In the genomic region with DNA sequence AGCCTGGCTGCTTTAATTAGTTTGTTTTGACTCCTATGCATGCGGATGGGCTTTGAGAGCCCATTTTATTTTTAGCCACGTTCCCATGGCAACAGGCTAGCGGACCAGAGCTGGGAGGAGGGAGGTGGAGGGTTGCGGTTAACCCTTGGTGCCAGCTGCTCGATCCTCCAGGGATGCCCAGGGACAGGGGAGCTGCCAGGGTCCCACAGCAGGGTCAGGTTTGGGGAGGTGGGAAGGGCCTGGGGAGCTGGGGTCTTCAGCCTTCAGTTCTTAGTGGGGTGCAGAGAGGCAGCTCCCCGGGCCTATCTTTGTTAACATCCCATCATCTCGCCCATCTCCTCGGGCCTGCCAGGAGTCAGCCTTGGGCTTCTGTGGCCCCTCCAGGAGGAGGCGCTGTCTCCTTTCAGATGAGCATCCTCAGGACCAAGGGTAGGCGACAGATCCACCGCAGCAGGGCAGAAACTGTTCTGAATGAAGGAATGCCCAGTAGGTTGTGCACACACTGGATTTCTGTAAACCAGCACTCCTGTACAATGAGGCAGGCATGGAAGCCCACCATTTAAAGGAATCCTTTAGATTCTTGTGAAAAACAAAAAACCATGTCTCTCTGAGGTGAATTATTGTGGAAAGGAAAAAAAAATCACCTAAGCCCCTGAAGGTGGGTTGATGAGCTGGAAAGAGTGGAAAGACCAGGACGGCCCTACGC, we compare ENCODE assay signal across 8 cellular contexts.
DNase-seq lines count a peak whose midpoint lies in the region; ATAC-seq and TF ChIP-seq lines count a peak whose summit lies in the region.

No MANE protein-coding gene starts in this region.

- TF ChIP-seq POLR2A in breast epithelium (IDR thresholded peaks at IDR 0.05): no peak

- ATAC-seq in HG02943 (IDR thresholded peaks at IDR 0.05; ENCODE audit: low read depth, unreplicated experiment) (peak; percentile 59), HG03521 (IDR thresholded peaks at IDR 0.05; ENCODE audit: unreplicated experiment) (no peak)

- H3K36me3 ChIP-seq in breast epithelium: no peaks in the 10 kb centered on the region

- intact Hi-C loops in breast epithelium (cut with DNase I; ENCODE audit: low total_unique reads): no loop called here

- TF ChIP-seq CTCF in GM12875 (IDR thresholded peaks at IDR 0.05; ENCODE audit: borderline replicate concordance, insufficient read depth, low read depth, low read length) (peak; percentile 89), WI38 (IDR thresholded peaks at IDR 0.05; ENCODE audit: low read depth, low read length) (peak; percentile 93), breast epithelium (IDR thresholded peaks at IDR 0.05) (peak; percentile 32 to 90 (median 89))

- no peak overlapping the region for H3K27ac ChIP-seq in breast epithelium

- no peaks in the 10 kb centered on the region for H3K27me3 ChIP-seq in breast epithelium

- H3K4me1 ChIP-seq in breast epithelium: no peaks in the 10 kb centered on the region

- H3K4me3 ChIP-seq in GM12875 (ENCODE audit: low read depth, low read length) (no peak overlapping the region), WI38 (ENCODE audit: low read depth, low read length) (no peak overlapping the region), breast epithelium (no peak overlapping the region)

- DNase-seq in NCI-H2171 treated with DMSO at 0.1 percent for 48 hours (lab: John Stamatoyannopoulos, UW) (peak; percentile 79), breast epithelium (ENCODE audit: low spot score in 2 of 2) (peak; percentile 69 to 77), islet precursor cell (peak; percentile 91)
- peak; percentile 48 to 62 for DNase-seq in stimulated activated CD4-positive, alpha-beta T cell treated with anti-CD3 and anti-CD28 coated beads, Interleukin-1b, Interleukin-23, amount 100 ng/mL, for 1 hour (ENCODE audit: low read depth in 2 of 2)

- H3K9me3 ChIP-seq in breast epithelium: no peaks in the 10 kb centered on the region
